Comparison of ENCODE assay signal across 9 cellular contexts in genomic region chr4:173231916-173232315, GRCh38.
A peak's percentile ranks its signal among the peaks of the same experiment; 100 is the strongest.
DNase-seq lines count a peak whose midpoint lies in the region; ATAC-seq and TF ChIP-seq lines count a peak whose summit lies in the region.
"Had no signal": no experiment of that assay in that cellular context is flagged by ENCODE, and none has a peak within 500 bp of the region (broad histone marks: within the 10 kb centered on the region; RNA-seq: fewer than 3 reads in every experiment).

No MANE protein-coding gene starts in this region.

- H3K36me3 ChIP-seq in breast epithelium = no peaks in the 10 kb centered on the region
- no peaks in the 10 kb centered on the region for H3K36me3 ChIP-seq in KMS-11 (ENCODE audit: insufficient read depth)
- peaks cover 0 to 8% (median 3%) of the 10 kb centered on the region in 4 donors for H3K36me3 ChIP-seq in stomach
- H3K36me3 ChIP-seq: thyroid gland had no signal

- BruUV-seq in MCF 10A (replicated peaks; lab: Mats Ljungman, UMichigan) = no TSS peak

- peak; percentile 44 for TF ChIP-seq CTCF in MCF 10A (IDR thresholded peaks at IDR 0.05; ENCODE audit: unreplicated experiment)
- no peak for TF ChIP-seq CTCF in breast epithelium (IDR thresholded peaks at IDR 0.05)
- TF ChIP-seq CTCF in KMS-11 (conservative IDR thresholded peaks at IDR 0.05; ENCODE audit: low read depth, low read length) = peak; percentile 34
- TF ChIP-seq CTCF in type B pancreatic cell (conservative IDR thresholded peaks at IDR 0.05) = peak; percentile 23
- peak in 2 of 7 experiments; percentile 14 to 25 for TF ChIP-seq CTCF in stomach (IDR thresholded peaks at IDR 0.05)

- H3K4me1 Mint-ChIP-seq in MCF 10A (ENCODE audit: insufficient read depth, unreplicated experiment) (peaks cover 2% of the 10 kb centered on the region), type B pancreatic cell (ENCODE audit: unreplicated experiment) (peaks cover 12% of the 10 kb centered on the region)
- H3K4me1 Mint-ChIP-seq in activated naive CD8-positive, alpha-beta T cell treated with anti-CD3 and anti-CD28 coated beads, Interleukin-2, amount 50 U/mL, for 24 hours = peaks cover 4% of the 10 kb centered on the region

- TF ChIP-seq POLR2A in breast epithelium (IDR thresholded peaks at IDR 0.05) = no peak
- no peak for TF ChIP-seq POLR2A in stomach (IDR thresholded peaks at IDR 0.05)

- DNase-seq in MCF 10A (ENCODE audit: unreplicated experiment) (peak; percentile 49), breast epithelium (ENCODE audit: low spot score in 2 of 2) (no peak), dermis blood vessel endothelial cell (peak; percentile 72), type B pancreatic cell (ENCODE audit: extremely low spot score, unreplicated experiment) (no peak), stomach (no peak), iPS-NIHi11 (ENCODE audit: low spot score) (no peak)
- DNase-seq in activated naive CD8-positive, alpha-beta T cell treated with anti-CD3 and anti-CD28 coated beads, Interleukin-2, amount 50 U/mL, for 24 hours = no peak
- DNase-seq: thyroid gland had no signal

- H3K4me3 ChIP-seq in breast epithelium (no peak overlapping the region), KMS-11 (IDR thresholded peaks at IDR 0.05; ENCODE audit: insufficient read depth, low read depth, low read length) (no peak overlapping the region), stomach (no peak overlapping the region)
- H3K4me3 ChIP-seq: thyroid gland had no signal

- H3K27ac Mint-ChIP-seq in MCF 10A (ENCODE audit: low read depth, unreplicated experiment) (peak overlapping the region; percentile 36), type B pancreatic cell (no peak overlapping the region)
- H3K27ac Mint-ChIP-seq in activated naive CD8-positive, alpha-beta T cell treated with anti-CD3 and anti-CD28 coated beads, Interleukin-2, amount 50 U/mL, for 24 hours = no peak overlapping the region

- POLR2A ChIA-PET in MCF 10A (lab: Yijun Ruan, JAX) = interaction anchor here (0.7 to 1.0 kb wide), 3 partner anchors 18 to 64 kb away, joined by 3 to 4 read pairs (median 3); partner anchors contain the start of gene GALNT7

- H4K20me1 ChIP-seq in KMS-11 (ENCODE audit: insufficient read depth) = no peaks in the 10 kb centered on the region

- H3K79me2 ChIP-seq in KMS-11 (ENCODE audit: insufficient read depth, low read depth) = peaks cover 51% of the 10 kb centered on the region

- H3K9ac ChIP-seq in KMS-11 = no peak overlapping the region

- H3K4me1 ChIP-seq in breast epithelium (no peaks in the 10 kb centered on the region), KMS-11 (ENCODE audit: low read depth, poor library complexity, severe bottlenecking) (peaks cover 61% of the 10 kb centered on the region), stomach (peaks cover 0 to 25% (median 4%) of the 10 kb centered on the region in 4 donors)
- H3K4me1 ChIP-seq: thyroid gland had no signal

- H3K4me3 Mint-ChIP-seq in MCF 10A (ENCODE audit: unreplicated experiment) (no peak overlapping the region), type B pancreatic cell (no peak overlapping the region)
- H3K4me3 Mint-ChIP-seq in activated naive CD8-positive, alpha-beta T cell treated with anti-CD3 and anti-CD28 coated beads, Interleukin-2, amount 50 U/mL, for 24 hours = no peak overlapping the region

- 45 to 61% (median 50%) methylated on average over 1 of the region's 1 CpG for WGBS in stomach, 5 donors

- H3K27ac ChIP-seq in breast epithelium (no peak overlapping the region), KMS-11 (no peak overlapping the region), stomach (no peak overlapping the region)
- H3K27ac ChIP-seq: thyroid gland had no signal

- no peaks in the 10 kb centered on the region for H3K27me3 ChIP-seq in breast epithelium
- no peaks in the 10 kb centered on the region for H3K27me3 ChIP-seq in KMS-11 (ENCODE audit: insufficient read depth, low read depth)
- H3K27me3 ChIP-seq in stomach = no peaks in the 10 kb centered on the region
- H3K27me3 ChIP-seq: thyroid gland had no signal

- H3K4me2 ChIP-seq in KMS-11 = peak overlapping the region; percentile 70; the same call in 1 of the 2 replicates

- H2AFZ ChIP-seq in KMS-11 (ENCODE audit: low read depth) = no peak overlapping the region

- CTCF ChIA-PET in MCF 10A (lab: Yijun Ruan, JAX) = interaction anchor here (0.6 to 2.2 kb wide), 15 partner anchors 9 to 226 kb away, joined by 3 to 13 read pairs (median 5); no protein-coding TSS in a partner anchor

- TF ChIP-seq EP300 in stomach (IDR thresholded peaks at IDR 0.05) = no peak

- H3K27me3 Mint-ChIP-seq in MCF 10A (ENCODE audit: insufficient read depth, unreplicated experiment) (no peaks in the 10 kb centered on the region), type B pancreatic cell (no peaks in the 10 kb centered on the region)
- H3K27me3 Mint-ChIP-seq in activated naive CD8-positive, alpha-beta T cell treated with anti-CD3 and anti-CD28 coated beads, Interleukin-2, amount 50 U/mL, for 24 hours = no peaks in the 10 kb centered on the region

- ATAC-seq in activated naive CD8-positive, alpha-beta T cell treated with anti-CD3 and anti-CD28 coated beads, Interleukin-2, amount 50 U/mL, for 24 hours = no peak

- no peaks in the 10 kb centered on the region for H3K9me3 ChIP-seq in breast epithelium
- H3K9me3 ChIP-seq in stomach = no peaks in the 10 kb centered on the region
- H3K9me3 ChIP-seq: thyroid gland had no signal

- H3K9me3 Mint-ChIP-seq in MCF 10A (ENCODE audit: unreplicated experiment) (no peaks in the 10 kb centered on the region), type B pancreatic cell (no peaks in the 10 kb centered on the region)
- H3K9me3 Mint-ChIP-seq in activated naive CD8-positive, alpha-beta T cell treated with anti-CD3 and anti-CD28 coated beads, Interleukin-2, amount 50 U/mL, for 24 hours = no peaks in the 10 kb centered on the region

- H3K36me3 Mint-ChIP-seq in MCF 10A (ENCODE audit: insufficient read depth, unreplicated experiment) (no peaks in the 10 kb centered on the region), type B pancreatic cell (no peaks in the 10 kb centered on the region)
- no peaks in the 10 kb centered on the region for H3K36me3 Mint-ChIP-seq in activated naive CD8-positive, alpha-beta T cell treated with anti-CD3 and anti-CD28 coated beads, Interleukin-2, amount 50 U/mL, for 24 hours (ENCODE audit: low read depth)

- intact Hi-C loops in MCF 10A (cut with micrococcal nuclease) (loop anchor here (1.0 kb wide), 3 partner anchors 25 to 207 kb away; no protein-coding TSS in a partner anchor), breast epithelium (cut with DNase I; ENCODE audit: low total_unique reads) (no loop called here), stomach (cut with DNase I; ENCODE audit: low total_unique reads) (no loop called here)

Comparison
In these comparisons a context has a peak if more than half of its experiments do, and no peak if none do; other contexts are left out.
1. DNase-seq: peak in MCF 10A (single experiment) and dermis blood vessel endothelial cell (single experiment); none in breast epithelium (0 of 2), type B pancreatic cell (single experiment), stomach (single experiment), iPS-NIHi11 (single experiment) and activated naive CD8-positive, alpha-beta T cell treated with anti-CD3 and anti-CD28 coated beads, Interleukin-2, amount 50 U/mL, for 24 hours (single experiment).
2. CTCF ChIP-seq: peak in MCF 10A (single experiment), KMS-11 (single experiment) and type B pancreatic cell (single experiment); none in breast epithelium (0 of 3).